In the genomic region with DNA sequence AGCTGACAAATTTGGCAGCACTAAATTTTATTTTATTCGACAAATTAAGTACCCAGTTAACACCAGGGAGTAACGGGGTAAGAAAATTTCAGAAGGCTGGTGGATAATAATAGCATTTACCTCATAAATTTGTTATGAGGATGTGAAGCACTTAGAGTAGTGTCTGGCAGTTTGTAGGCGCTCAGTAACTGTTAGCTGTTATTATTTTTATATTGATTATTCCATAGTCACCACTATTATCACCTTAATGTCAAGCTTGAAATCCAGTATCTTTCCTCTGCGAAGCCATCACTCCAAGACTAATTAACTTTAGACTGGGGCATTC, we compare ENCODE assay signal across 8 cellular contexts. TPM values are rescaled to one million over a fixed set of nuclear protein-coding genes. Genes with fewer than 3 reads are reported as not detected.
DNase-seq lines count a peak whose midpoint lies in the region; ATAC-seq and TF ChIP-seq lines count a peak whose summit lies in the region.

No MANE protein-coding gene starts in this region.

- no peaks in the 10 kb centered on the region for H3K9me3 Mint-ChIP-seq in Caco-2 (ENCODE audit: unreplicated experiment)
- no peaks in the 10 kb centered on the region for H3K9me3 Mint-ChIP-seq in activated naive CD8-positive, alpha-beta T cell treated with anti-CD3 and anti-CD28 coated beads for 36 hours

- TF ChIP-seq POLR2A in transverse colon (IDR thresholded peaks at IDR 0.05) = no peak

- H3K36me3 ChIP-seq in Caco-2 (ENCODE audit: control insufficient read depth, insufficient read depth, low read length) = no peaks in the 10 kb centered on the region
- no peaks in the 10 kb centered on the region for H3K36me3 ChIP-seq in kidney epithelial cell (ENCODE audit: control insufficient read depth, insufficient read depth, low read length)
- H3K36me3 ChIP-seq in transverse colon = no peaks in the 10 kb centered on the region

- H3K4me1 Mint-ChIP-seq in Caco-2 (ENCODE audit: low read depth, unreplicated experiment) = no peaks in the 10 kb centered on the region
- H3K4me1 Mint-ChIP-seq in activated naive CD8-positive, alpha-beta T cell treated with anti-CD3 and anti-CD28 coated beads for 36 hours = peaks cover 41% of the 10 kb centered on the region

- H3K4me1 ChIP-seq in Caco-2 (peaks cover 11% of the 10 kb centered on the region; the same call in 1 of the 2 replicates), transverse colon (peaks cover 0 to 39% (median 14%) of the 10 kb centered on the region in 4 donors)

- H3K9me3 ChIP-seq in Caco-2 (no peaks in the 10 kb centered on the region), transverse colon (no peaks in the 10 kb centered on the region)

- H3K4me3 ChIP-seq in Caco-2 (ENCODE audit: low read depth, low read length) = peak overlapping the region; percentile 65
- H3K4me3 ChIP-seq in kidney epithelial cell (ENCODE audit: low read depth, low read length) = peak overlapping the region; percentile 75
- peak overlapping the region; percentile 17 to 82 (median 60) for H3K4me3 ChIP-seq in transverse colon

- CTCF ChIA-PET in Caco-2 (lab: Charles Lee) = interaction anchor here (0.5 to 1.1 kb wide), 3 partner anchors 9 to 1106 kb away, joined by 5 to 13 read pairs (median 6); a partner anchor contains a TSS

- no peak for TF ChIP-seq CTCF in Caco-2 (IDR thresholded peaks at IDR 0.05; ENCODE audit: insufficient read depth in 1 of 2, low read depth in 1 of 2, low read length in 1 of 2, severe bottlenecking in 1 of 2, unreplicated experiment in 1 of 2)
- no peak for TF ChIP-seq CTCF in kidney epithelial cell (IDR thresholded peaks at IDR 0.05; ENCODE audit: insufficient read depth, low read length, poor library complexity, severe bottlenecking)
- no peak for TF ChIP-seq CTCF in transverse colon (IDR thresholded peaks at IDR 0.05)

- 17 to 23% methylated on average over 3 to 4 of the region's 4 CpGs for WGBS in transverse colon (ENCODE audit: low coverage in 1 of 2), 2 donors

- H3K27me3 ChIP-seq in Caco-2 (replicated peaks; ENCODE audit: control insufficient read depth, insufficient read depth, low read length) = no peaks in the 10 kb centered on the region
- no peaks in the 10 kb centered on the region for H3K27me3 ChIP-seq in kidney epithelial cell (ENCODE audit: control insufficient read depth, insufficient read depth, low read length)
- H3K27me3 ChIP-seq in transverse colon = no peaks in the 10 kb centered on the region

- no peaks in the 10 kb centered on the region for H3K27me3 Mint-ChIP-seq in Caco-2 (ENCODE audit: insufficient read depth, unreplicated experiment)
- peaks cover 11% of the 10 kb centered on the region for H3K27me3 Mint-ChIP-seq in activated naive CD8-positive, alpha-beta T cell treated with anti-CD3 and anti-CD28 coated beads for 36 hours

- peak overlapping the region; percentile 82 for H3K27ac Mint-ChIP-seq in Caco-2 (ENCODE audit: unreplicated experiment)
- H3K27ac Mint-ChIP-seq in activated naive CD8-positive, alpha-beta T cell treated with anti-CD3 and anti-CD28 coated beads for 36 hours = peak overlapping the region; percentile 90

- POLR2A ChIA-PET in Caco-2 (lab: Charles Lee) = interaction anchor here (1.0 to 1.1 kb wide), 2 partner anchors 29 to 147 kb away, joined by 3 to 7 read pairs; a partner anchor contains a TSS

- H3K36me3 Mint-ChIP-seq in Caco-2 (ENCODE audit: insufficient read depth, unreplicated experiment) = peaks cover 1% of the 10 kb centered on the region
- H3K36me3 Mint-ChIP-seq in activated naive CD8-positive, alpha-beta T cell treated with anti-CD3 and anti-CD28 coated beads for 36 hours = peaks cover 19% of the 10 kb centered on the region

- peak overlapping the region; percentile 82 to 88 (median 86) for H3K27ac ChIP-seq in transverse colon

- no peak for TF ChIP-seq EP300 in transverse colon (IDR thresholded peaks at IDR 0.05; ENCODE audit: low read depth)

- DNase-seq in Caco-2 (no peak), kidney epithelial cell (ENCODE audit: low read depth) (no peak), transverse colon (no peak), NCI-H187 (lab: John Stamatoyannopoulos, UW) (no peak)
- no peak for DNase-seq in activated naive CD8-positive, alpha-beta T cell treated with anti-CD3 and anti-CD28 coated beads for 36 hours
- DNase-seq in activated CD4-positive, alpha-beta T cell treated with anti-CD3 and anti-CD28 coated beads, Interleukin-2, amount 50 U/mL, for 48 hours = no peak

- in situ Hi-C loops in transverse colon (cut with MboI; ENCODE audit: low pct_ligation_motif_present in 1 of 4, low pct_unique_long_range_greater_than_20kb in 1 of 4, low sequenced_read_pairs in 3 of 4) = loop anchor here in 2 of 4 donors (10.0 to 25.0 kb wide), 2 partner anchors 105 to 107 kb away; no protein-coding TSS in a partner anchor

- H3K4me3 Mint-ChIP-seq in Caco-2 (ENCODE audit: unreplicated experiment) = peak overlapping the region; percentile 70
- H3K4me3 Mint-ChIP-seq in activated naive CD8-positive, alpha-beta T cell treated with anti-CD3 and anti-CD28 coated beads for 36 hours = peak overlapping the region; percentile 92

- BruUV-seq in Caco-2 (replicated peaks; lab: Mats Ljungman, UMichigan) = TSS peak; percentile 95

- intact Hi-C loops in Caco-2 (cut with micrococcal nuclease; ENCODE audit: unreplicated experiment) = loop anchor here (2.0 kb wide), 2 partner anchors 29 to 109 kb away; a partner anchor contains a TSS
- intact Hi-C loops in transverse colon (cut with DNase I; ENCODE audit: low total_unique reads) = loop anchor here (10.0 kb wide), 1 partner anchor 105 kb away; no protein-coding TSS in a partner anchor

- ATAC-seq in HG02884 (IDR thresholded peaks at IDR 0.05; ENCODE audit: unreplicated experiment) (peak; percentile 9), GM19324 (IDR thresholded peaks at IDR 0.05; ENCODE audit: low FRiP score, unreplicated experiment) (no peak)

RNA-seq across cellular contexts. Expression of a gene that starts 0.6 kb away (rescaled TPM):
- total RNA-seq in Caco-2 (2022) (93.4 and 94.7 TPM in 2 replicates), kidney epithelial cell (49.5 and 67.1 TPM in 2 replicates), transverse colon (10 to 100 TPM; 31.8 to 53.2 (median 39.8) TPM)
- 10 to 100 TPM; 82.1 to 84.1 TPM for total RNA-seq in activated naive CD8-positive, alpha-beta T cell treated with anti-CD3 and anti-CD28 coated beads for 36 hours

RNA-seq across cellular contexts. Expression of a gene that starts 28.6 kb away (rescaled TPM):
- total RNA-seq in Caco-2 (2022) = 19.1 and 27.9 TPM in 2 replicates
- total RNA-seq in activated naive CD8-positive, alpha-beta T cell treated with anti-CD3 and anti-CD28 coated beads for 36 hours = 10 to 100 TPM; 36.1 to 36.3 TPM
- total RNA-seq in kidney epithelial cell = 47.1 and 60.2 TPM in 2 replicates
- 100 to 1,000 TPM in 1 of 4 donors, 10 to 100 TPM in 2, 1 to 10 TPM in 1; 1.5 to 119 (median 15.9) TPM for total RNA-seq in transverse colon
